In genomic region chr6:31794294-31794865, GRCh38 we compare ENCODE assay signal across 1 cellular context.
A peak's percentile ranks its signal among the peaks of the same experiment; 100 is the strongest.
TF ChIP-seq lines count a peak whose summit lies in the region.

No MANE protein-coding gene starts in this region.

TF ChIP-seq in K562, 482 proteins besides CTCF, POLR2A, EP300 and RAD21 (continued from another document and continues in another):
- TF ChIP-seq, protein P1, sequence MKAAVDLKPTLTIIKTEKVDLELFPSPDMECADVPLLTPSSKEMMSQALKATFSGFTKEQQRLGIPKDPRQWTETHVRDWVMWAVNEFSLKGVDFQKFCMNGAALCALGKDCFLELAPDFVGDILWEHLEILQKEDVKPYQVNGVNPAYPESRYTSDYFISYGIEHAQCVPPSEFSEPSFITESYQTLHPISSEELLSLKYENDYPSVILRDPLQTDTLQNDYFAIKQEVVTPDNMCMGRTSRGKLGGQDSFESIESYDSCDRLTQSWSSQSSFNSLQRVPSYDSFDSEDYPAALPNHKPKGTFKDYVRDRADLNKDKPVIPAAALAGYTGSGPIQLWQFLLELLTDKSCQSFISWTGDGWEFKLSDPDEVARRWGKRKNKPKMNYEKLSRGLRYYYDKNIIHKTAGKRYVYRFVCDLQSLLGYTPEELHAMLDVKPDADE (conservative IDR thresholded peaks at IDR 0.05; ENCODE audit: control insufficient read depth, low read depth, low read length) = no peak; the same call in 1 of the 2 replicates
- TF ChIP-seq ELF4 (CRISPR knock-in tag; IDR thresholded peaks at IDR 0.05) (peak; percentile 59; the same call in 1 of the 2 replicates), ZNF253 (CRISPR knock-in tag; conservative IDR thresholded peaks at IDR 0.05) (no peak), MTA1 (IDR thresholded peaks at IDR 0.05; ENCODE audit: borderline replicate concordance) (peak; percentile 85), ZNF696 (CRISPR knock-in tag; conservative IDR thresholded peaks at IDR 0.05) (no peak), ZNF282 (CRISPR knock-in tag; IDR thresholded peaks at IDR 0.05) (no peak), ZNF780A (CRISPR knock-in tag; IDR thresholded peaks at IDR 0.05) (no peak), CBFA2T2 (conservative IDR thresholded peaks at IDR 0.05) (peak; percentile 25; the same call in 1 of the 2 replicates), FOXA3 (CRISPR knock-in tag; conservative IDR thresholded peaks at IDR 0.05 in 1 of 2, IDR thresholded peaks at IDR 0.05 in 1 of 2) (peak in 1 of 2 experiments; percentile 63; a peak in 1 of 4 replicates), E2F6 (IDR thresholded peaks at IDR 0.05; ENCODE audit: borderline replicate concordance in 1 of 2, extremely low read depth in 1 of 2, insufficient read depth in 1 of 2, insufficient read length in 1 of 2, low read depth in 1 of 2, low read length in 1 of 2, poor library complexity in 1 of 2, severe bottlenecking in 1 of 2) (no peak), GABPB2 (CRISPR knock-in tag; conservative IDR thresholded peaks at IDR 0.05) (no peak), EZH2 (IDR thresholded peaks at IDR 0.05; ENCODE audit: borderline replicate concordance, low read depth, low read length) (no peak), VEZF1 (CRISPR knock-in tag; IDR thresholded peaks at IDR 0.05) (0 out of 2 replicates have a peak, but pooled peaks have one; percentile 37), AFF1 (IDR thresholded peaks at IDR 0.05; ENCODE audit: low read depth in 1 of 2, partially characterized antibody in 2 of 2) (peak in 1 of 2 experiments; percentile 42), TEAD1 (CRISPR knock-in tag; IDR thresholded peaks at IDR 0.05) (no peak; a peak in 1 of 4 replicates), PRMT5 (CRISPR knock-in tag; IDR thresholded peaks at IDR 0.05) (no peak), ZNF639 (CRISPR knock-in tag; conservative IDR thresholded peaks at IDR 0.05 in 1 of 2, IDR thresholded peaks at IDR 0.05 in 1 of 2) (0 out of 4 replicates have a peak, but pooled peaks of 1 of the 2 experiments have one; percentile 30), ZNF583 (CRISPR knock-in tag; IDR thresholded peaks at IDR 0.05) (0 out of 2 replicates have a peak, but pooled peaks have one; percentile 43), PURB (CRISPR knock-in tag; IDR thresholded peaks at IDR 0.05; ENCODE audit: low read depth) (no peak), BCOR (IDR thresholded peaks at IDR 0.05) (peak; percentile 10; the same call in 1 of the 2 replicates), HOMEZ (CRISPR knock-in tag; IDR thresholded peaks at IDR 0.05) (0 out of 2 replicates have a peak, but pooled peaks have one; percentile 60), EGR1 (conservative IDR thresholded peaks at IDR 0.05) (no peak), ZSCAN29 (IDR thresholded peaks at IDR 0.05) (no peak), FOXP1 (CRISPR knock-in tag; IDR thresholded peaks at IDR 0.05) (peak; percentile 43; the same call in 1 of the 2 replicates), ZNF79 (CRISPR knock-in tag; IDR thresholded peaks at IDR 0.05; ENCODE audit: low read depth) (no peak), POLR2AphosphoS2 (IDR thresholded peaks at IDR 0.05; ENCODE audit: low read length) (no peak), ZNF12 (CRISPR knock-in tag; IDR thresholded peaks at IDR 0.05) (no peak), KHSRP (IDR thresholded peaks at IDR 0.05) (no peak), SMC3 (conservative IDR thresholded peaks at IDR 0.05; ENCODE audit: insufficient read depth, low read depth, low read length) (0 out of 2 replicates have a peak, but pooled peaks have one; percentile 14)
- TF ChIP-seq, protein P2, sequence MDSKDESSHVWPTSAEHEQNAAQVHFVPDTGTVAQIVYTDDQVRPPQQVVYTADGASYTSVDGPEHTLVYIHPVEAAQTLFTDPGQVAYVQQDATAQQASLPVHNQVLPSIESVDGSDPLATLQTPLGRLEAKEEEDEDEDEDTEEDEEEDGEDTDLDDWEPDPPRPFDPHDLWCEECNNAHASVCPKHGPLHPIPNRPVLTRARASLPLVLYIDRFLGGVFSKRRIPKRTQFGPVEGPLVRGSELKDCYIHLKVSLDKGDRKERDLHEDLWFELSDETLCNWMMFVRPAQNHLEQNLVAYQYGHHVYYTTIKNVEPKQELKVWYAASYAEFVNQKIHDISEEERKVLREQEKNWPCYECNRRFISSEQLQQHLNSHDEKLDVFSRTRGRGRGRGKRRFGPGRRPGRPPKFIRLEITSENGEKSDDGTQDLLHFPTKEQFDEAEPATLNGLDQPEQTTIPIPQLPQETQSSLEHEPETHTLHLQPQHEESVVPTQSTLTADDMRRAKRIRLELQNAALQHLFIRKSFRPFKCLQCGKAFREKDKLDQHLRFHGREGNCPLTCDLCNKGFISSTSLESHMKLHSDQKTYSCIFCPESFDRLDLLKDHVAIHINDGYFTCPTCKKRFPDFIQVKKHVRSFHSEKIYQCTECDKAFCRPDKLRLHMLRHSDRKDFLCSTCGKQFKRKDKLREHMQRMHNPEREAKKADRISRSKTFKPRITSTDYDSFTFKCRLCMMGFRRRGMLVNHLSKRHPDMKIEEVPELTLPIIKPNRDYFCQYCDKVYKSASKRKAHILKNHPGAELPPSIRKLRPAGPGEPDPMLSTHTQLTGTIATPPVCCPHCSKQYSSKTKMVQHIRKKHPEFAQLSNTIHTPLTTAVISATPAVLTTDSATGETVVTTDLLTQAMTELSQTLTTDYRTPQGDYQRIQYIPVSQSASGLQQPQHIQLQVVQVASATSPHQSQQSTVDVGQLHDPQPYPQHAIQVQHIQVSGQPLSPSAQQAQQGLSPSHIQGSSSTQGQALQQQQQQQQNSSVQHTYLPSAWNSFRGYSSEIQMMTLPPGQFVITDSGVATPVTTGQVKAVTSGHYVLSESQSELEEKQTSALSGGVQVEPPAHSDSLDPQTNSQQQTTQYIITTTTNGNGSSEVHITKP (IDR thresholded peaks at IDR 0.05; ENCODE audit: partially characterized antibody) = no peak
- TF ChIP-seq, protein P3, sequence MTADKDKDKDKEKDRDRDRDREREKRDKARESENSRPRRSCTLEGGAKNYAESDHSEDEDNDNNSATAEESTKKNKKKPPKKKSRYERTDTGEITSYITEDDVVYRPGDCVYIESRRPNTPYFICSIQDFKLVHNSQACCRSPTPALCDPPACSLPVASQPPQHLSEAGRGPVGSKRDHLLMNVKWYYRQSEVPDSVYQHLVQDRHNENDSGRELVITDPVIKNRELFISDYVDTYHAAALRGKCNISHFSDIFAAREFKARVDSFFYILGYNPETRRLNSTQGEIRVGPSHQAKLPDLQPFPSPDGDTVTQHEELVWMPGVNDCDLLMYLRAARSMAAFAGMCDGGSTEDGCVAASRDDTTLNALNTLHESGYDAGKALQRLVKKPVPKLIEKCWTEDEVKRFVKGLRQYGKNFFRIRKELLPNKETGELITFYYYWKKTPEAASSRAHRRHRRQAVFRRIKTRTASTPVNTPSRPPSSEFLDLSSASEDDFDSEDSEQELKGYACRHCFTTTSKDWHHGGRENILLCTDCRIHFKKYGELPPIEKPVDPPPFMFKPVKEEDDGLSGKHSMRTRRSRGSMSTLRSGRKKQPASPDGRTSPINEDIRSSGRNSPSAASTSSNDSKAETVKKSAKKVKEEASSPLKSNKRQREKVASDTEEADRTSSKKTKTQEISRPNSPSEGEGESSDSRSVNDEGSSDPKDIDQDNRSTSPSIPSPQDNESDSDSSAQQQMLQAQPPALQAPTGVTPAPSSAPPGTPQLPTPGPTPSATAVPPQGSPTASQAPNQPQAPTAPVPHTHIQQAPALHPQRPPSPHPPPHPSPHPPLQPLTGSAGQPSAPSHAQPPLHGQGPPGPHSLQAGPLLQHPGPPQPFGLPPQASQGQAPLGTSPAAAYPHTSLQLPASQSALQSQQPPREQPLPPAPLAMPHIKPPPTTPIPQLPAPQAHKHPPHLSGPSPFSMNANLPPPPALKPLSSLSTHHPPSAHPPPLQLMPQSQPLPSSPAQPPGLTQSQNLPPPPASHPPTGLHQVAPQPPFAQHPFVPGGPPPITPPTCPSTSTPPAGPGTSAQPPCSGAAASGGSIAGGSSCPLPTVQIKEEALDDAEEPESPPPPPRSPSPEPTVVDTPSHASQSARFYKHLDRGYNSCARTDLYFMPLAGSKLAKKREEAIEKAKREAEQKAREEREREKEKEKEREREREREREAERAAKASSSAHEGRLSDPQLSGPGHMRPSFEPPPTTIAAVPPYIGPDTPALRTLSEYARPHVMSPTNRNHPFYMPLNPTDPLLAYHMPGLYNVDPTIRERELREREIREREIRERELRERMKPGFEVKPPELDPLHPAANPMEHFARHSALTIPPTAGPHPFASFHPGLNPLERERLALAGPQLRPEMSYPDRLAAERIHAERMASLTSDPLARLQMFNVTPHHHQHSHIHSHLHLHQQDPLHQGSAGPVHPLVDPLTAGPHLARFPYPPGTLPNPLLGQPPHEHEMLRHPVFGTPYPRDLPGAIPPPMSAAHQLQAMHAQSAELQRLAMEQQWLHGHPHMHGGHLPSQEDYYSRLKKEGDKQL (CRISPR knock-in tag; IDR thresholded peaks at IDR 0.05; ENCODE audit: borderline replicate concordance) = no peak
- TF ChIP-seq, protein P4, sequence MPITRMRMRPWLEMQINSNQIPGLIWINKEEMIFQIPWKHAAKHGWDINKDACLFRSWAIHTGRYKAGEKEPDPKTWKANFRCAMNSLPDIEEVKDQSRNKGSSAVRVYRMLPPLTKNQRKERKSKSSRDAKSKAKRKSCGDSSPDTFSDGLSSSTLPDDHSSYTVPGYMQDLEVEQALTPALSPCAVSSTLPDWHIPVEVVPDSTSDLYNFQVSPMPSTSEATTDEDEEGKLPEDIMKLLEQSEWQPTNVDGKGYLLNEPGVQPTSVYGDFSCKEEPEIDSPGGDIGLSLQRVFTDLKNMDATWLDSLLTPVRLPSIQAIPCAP (CRISPR knock-in tag; IDR thresholded peaks at IDR 0.05; ENCODE audit: borderline replicate concordance) = no peak
- TF ChIP-seq, protein P5, sequence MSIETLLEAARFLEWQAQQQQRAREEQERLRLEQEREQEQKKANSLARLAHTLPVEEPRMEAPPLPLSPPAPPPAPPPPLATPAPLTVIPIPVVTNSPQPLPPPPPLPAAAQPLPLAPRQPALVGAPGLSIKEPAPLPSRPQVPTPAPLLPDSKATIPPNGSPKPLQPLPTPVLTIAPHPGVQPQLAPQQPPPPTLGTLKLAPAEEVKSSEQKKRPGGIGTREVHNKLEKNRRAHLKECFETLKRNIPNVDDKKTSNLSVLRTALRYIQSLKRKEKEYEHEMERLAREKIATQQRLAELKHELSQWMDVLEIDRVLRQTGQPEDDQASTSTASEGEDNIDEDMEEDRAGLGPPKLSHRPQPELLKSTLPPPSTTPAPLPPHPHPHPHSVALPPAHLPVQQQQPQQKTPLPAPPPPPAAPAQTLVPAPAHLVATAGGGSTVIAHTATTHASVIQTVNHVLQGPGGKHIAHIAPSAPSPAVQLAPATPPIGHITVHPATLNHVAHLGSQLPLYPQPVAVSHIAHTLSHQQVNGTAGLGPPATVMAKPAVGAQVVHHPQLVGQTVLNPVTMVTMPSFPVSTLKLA (conservative IDR thresholded peaks at IDR 0.05) = peak in 1 of 2 experiments; percentile 28; a peak in 3 of 4 replicates
